Comparison of ENCODE assay signal across 9 cellular contexts in the genomic region with DNA sequence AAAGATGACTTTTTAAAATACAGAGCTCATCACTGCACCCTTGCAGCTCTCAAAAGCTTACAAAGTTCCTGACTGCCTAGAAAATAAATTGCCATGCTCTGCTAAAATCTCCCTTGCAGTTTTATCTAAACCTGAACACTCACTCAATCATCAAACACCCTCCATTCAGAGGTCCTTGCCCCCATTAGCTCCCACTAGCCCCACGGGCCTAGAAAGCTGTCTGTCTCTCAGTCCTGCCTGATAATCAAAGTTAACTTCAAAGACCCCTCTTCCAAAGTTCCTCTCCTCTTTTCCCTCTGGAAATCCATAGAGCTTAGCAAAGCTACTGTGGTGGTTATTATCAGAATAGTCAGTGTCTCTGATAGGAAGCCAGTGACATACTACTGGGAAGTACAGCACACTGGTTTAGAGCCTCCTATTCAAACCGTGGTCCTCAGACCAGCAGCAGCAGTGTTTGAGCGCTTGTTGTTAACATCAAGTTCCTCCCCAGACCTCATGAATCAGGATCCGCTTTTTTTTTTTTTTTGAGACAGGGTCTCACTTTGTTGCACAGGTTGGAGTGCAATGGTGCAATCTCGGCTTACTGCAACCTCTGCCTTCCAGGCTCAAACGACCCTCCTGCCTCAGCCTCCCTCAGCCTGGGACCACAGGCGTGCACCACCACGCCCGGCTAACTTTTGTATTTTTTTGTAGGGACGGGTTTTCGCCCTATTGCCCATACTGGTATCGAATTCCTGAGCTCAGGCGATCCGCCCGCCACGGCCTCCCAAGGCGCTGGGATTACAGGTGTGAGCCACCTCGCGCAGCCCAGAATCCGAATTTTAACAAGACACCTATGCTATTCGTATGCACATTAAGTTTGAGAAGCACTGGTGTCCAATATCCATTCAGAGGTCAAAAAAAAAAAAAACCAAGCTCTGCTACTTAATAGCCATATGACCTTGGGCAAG. TPM values are rescaled to one million over a fixed set of nuclear protein-coding genes. Genes with fewer than 3 reads are reported as not detected.
DNase-seq lines count a peak whose midpoint lies in the region; ATAC-seq and TF ChIP-seq lines count a peak whose summit lies in the region.
"Had no signal": no experiment of that assay in that cellular context is flagged by ENCODE, and none has a peak within 500 bp of the region (broad histone marks: within the 10 kb centered on the region; RNA-seq: fewer than 3 reads in every experiment).

No MANE protein-coding gene starts in this region.

- no peak for TF ChIP-seq POLR2A in Peyer's patch (IDR thresholded peaks at IDR 0.05)

- H3K4me3 ChIP-seq in GM08714 (ENCODE audit: low read length) (peak overlapping the region; percentile 84), Peyer's patch (peak overlapping the region; percentile 71 to 78 (median 76)), esophagus (ENCODE audit: low read depth in 1 of 2, low read length in 2 of 2) (peak overlapping the region; percentile 97), psoas muscle (peak overlapping the region; percentile 81)

- H3K9me3 ChIP-seq in Peyer's patch = no peaks in the 10 kb centered on the region
- no peaks in the 10 kb centered on the region for H3K9me3 ChIP-seq in esophagus (ENCODE audit: control insufficient read depth in 2 of 2, insufficient read depth in 1 of 2, low read depth in 1 of 2, low read length in 1 of 2)
- no peaks in the 10 kb centered on the region for H3K9me3 ChIP-seq in psoas muscle

- DNase-seq in Peyer's patch (no peak), psoas muscle (no peak), cerebellar cortex (ENCODE audit: low spot score) (no peak), NCI-H510A (lab: John Stamatoyannopoulos, UW) (no peak), NCI-H1092 treated with DMSO at 0.1 percent for 48 hours (lab: John Stamatoyannopoulos, UW) (no peak)

- 29 to 30% methylated on average over 21 of the region's 21 CpGs for WGBS in esophagus, 2 donors
- 18 to 24% (median 22%) methylated on average over 21 of the region's 21 CpGs for WGBS in psoas muscle, 3 donors

- ATAC-seq in psoas muscle (peak in 1 of 4 donors; percentile 7), HG03196 (IDR thresholded peaks at IDR 0.05; ENCODE audit: unreplicated experiment) (no peak)

- intact Hi-C loops in psoas muscle (cut with DNase I) = loop anchor here in 1 of 2 donors (5.0 kb wide), 1 partner anchor 109 kb away; the partner anchor contains the start of genes KCTD21 and USP35

- no peak for TF ChIP-seq CTCF in Peyer's patch (IDR thresholded peaks at IDR 0.05)
- TF ChIP-seq CTCF in psoas muscle (IDR thresholded peaks at IDR 0.05) = no peak

- H3K4me1 ChIP-seq in Peyer's patch = peaks cover 2 to 31% (median 3%) of the 10 kb centered on the region in 4 donors
- H3K4me1 ChIP-seq in esophagus (ENCODE audit: control insufficient read depth in 2 of 2, insufficient read depth in 2 of 2, low read length in 1 of 2) = peaks cover 4 to 7% of the 10 kb centered on the region in 2 donors
- H3K4me1 ChIP-seq in psoas muscle = peaks cover 35% of the 10 kb centered on the region

- H3K27ac ChIP-seq in Peyer's patch (peak overlapping the region in 2 of 4 donors; percentile 54 to 82), esophagus (ENCODE audit: low read depth in 2 of 2, low read length in 1 of 2) (no peak overlapping the region), psoas muscle (peak overlapping the region; percentile 79)

- H3K27me3 ChIP-seq in Peyer's patch = no peaks in the 10 kb centered on the region
- H3K27me3 ChIP-seq in esophagus (ENCODE audit: control insufficient read depth in 1 of 2, insufficient read depth in 2 of 2, low read length in 2 of 2) = no peaks in the 10 kb centered on the region
- no peaks in the 10 kb centered on the region for H3K27me3 ChIP-seq in psoas muscle (ENCODE audit: insufficient read depth in 3 of 3, low read length in 2 of 3)

- H3K36me3 ChIP-seq in Peyer's patch (no peaks in the 10 kb centered on the region), esophagus (ENCODE audit: control insufficient read depth in 2 of 2, insufficient read depth in 2 of 2, low read length in 1 of 2) (no peaks in the 10 kb centered on the region), psoas muscle (ENCODE audit: insufficient read depth in 1 of 2, low read depth in 1 of 2) (peaks cover 0 to 6% of the 10 kb centered on the region in 2 donors)

RNA-seq across cellular contexts. Expression of gene NDUFC2, which starts 1.2 kb away (rescaled TPM):
- total RNA-seq in Peyer's patch (100 to 1,000 TPM in 3 of 4 donors, 10 to 100 TPM in 1; 47.0 to 159 (median 117) TPM), psoas muscle (100 to 1,000 TPM; 223 to 309 (median 252) TPM)
- polyA plus RNA-seq in esophagus (100 to 1,000 TPM in 1 of 2 donors, 10 to 100 TPM in 1; 50.9 to 140 TPM), psoas muscle (100 to 1,000 TPM; 224 to 350 (median 264) TPM)

RNA-seq across cellular contexts. Expression of gene THRSP, which starts 14.8 kb away (rescaled TPM):
- total RNA-seq in Peyer's patch (1 to 10 TPM in 1 of 4 donors, not detected in 3; 4.1 TPM), psoas muscle (1 to 10 TPM in 2 of 4 donors, under 1 TPM in 2; 0.24 to 5.6 (median 1.6) TPM)
- polyA plus RNA-seq in esophagus (under 1 TPM; 0.06 to 0.08 TPM), psoas muscle (1 to 10 TPM in 2 of 3 donors, under 1 TPM in 1; 0.61 to 7.2 (median 2.2) TPM)
- total RNA-seq: occipital lobe had no signal

RNA-seq across cellular contexts. Expression of gene KCTD14, which starts 55.4 kb away (rescaled TPM):
- total RNA-seq in Peyer's patch = 1 to 10 TPM; 3.3 to 7.1 (median 5.9) TPM
- 1 to 10 TPM in 1 of 2 donors, under 1 TPM in 1; 0.84 to 1.1 TPM for polyA plus RNA-seq in esophagus
- total RNA-seq in psoas muscle = under 1 TPM in 2 of 4 donors, not detected in 2; 0.18 to 0.32 TPM
- under 1 TPM; 0.12 to 0.27 (median 0.18) TPM for polyA plus RNA-seq in psoas muscle
